ENCODE assay signal across 8 cellular contexts in genomic region chr1:23980725-23981063, GRCh38. TPM values are rescaled to one million over a fixed set of nuclear protein-coding genes. Genes with fewer than 3 reads are reported as not detected.
A peak's percentile ranks its signal among the peaks of the same experiment; 100 is the strongest.
DNase-seq lines count a peak whose midpoint lies in the region; ATAC-seq and TF ChIP-seq lines count a peak whose summit lies in the region.

No MANE protein-coding gene starts in this region.

- H3K27ac Mint-ChIP-seq in activated T-helper 2 cell treated with anti-CD3 and anti-CD28 coated beads, Interferon-gamma antibody, Interleukin-2, Interleukin-4, amounts not matched to agents 10 μg/mL and 5 μg/mL and 100 μg/mL, durations not matched to agents 14 hours and 24 hours and 36 hours, result peak overlapping the region; percentile 98

- H3K4me3 Mint-ChIP-seq in activated T-helper 2 cell treated with anti-CD3 and anti-CD28 coated beads, Interferon-gamma antibody, Interleukin-2, Interleukin-4, amounts not matched to agents 10 μg/mL and 5 μg/mL and 100 μg/mL, durations not matched to agents 14 hours and 24 hours and 36 hours (ENCODE audit: low read depth), result peak overlapping the region; percentile 95

- POLR2A ChIA-PET in GM10248 (lab: Yijun Ruan, JAX), result interaction anchor here (0.6 kb wide), 1 partner anchor 67 kb away, joined by 3 read pairs; no protein-coding TSS in a partner anchor

- no peaks in the 10 kb centered on the region for H3K9me3 Mint-ChIP-seq in activated T-helper 2 cell treated with anti-CD3 and anti-CD28 coated beads, Interferon-gamma antibody, Interleukin-2, Interleukin-4, amounts not matched to agents 10 μg/mL and 5 μg/mL and 100 μg/mL, durations not matched to agents 14 hours and 24 hours and 36 hours

- DNase-seq in GM10248 (ENCODE audit: extremely low spot score), result peak; percentile 50
- DNase-seq in NCI-H774 (lab: John Stamatoyannopoulos, UW), result peak; percentile 26
- peak; percentile 48 for DNase-seq in activated T-helper 2 cell treated with anti-CD3 and anti-CD28 coated beads, Interferon-gamma antibody, Interleukin-2, Interleukin-4, amounts not matched to agents 10 μg/mL and 5 μg/mL and 100 μg/mL, durations not matched to agents 14 hours and 24 hours and 36 hours (ENCODE audit: low spot score)
- peak; percentile 92 for DNase-seq in glomerular visceral epithelial cell (ENCODE audit: extremely low spot score)
- DNase-seq in sciatic nerve (ENCODE audit: low spot score), result no peak
- no peak for DNase-seq in dedifferentiated amniotic fluid mesenchymal stem cell (ENCODE audit: extremely low spot score)

- no peak for TF ChIP-seq CTCF in GM10248 (IDR thresholded peaks at IDR 0.05; ENCODE audit: control extremely low read depth, extremely low read depth, low read depth, missing control alignments)

- intact Hi-C loops in activated T-helper 2 cell treated with anti-CD3 and anti-CD28 coated beads, Interferon-gamma antibody, Interleukin-2, Interleukin-4, amounts not matched to agents 10 μg/mL and 5 μg/mL and 100 μg/mL, durations not matched to agents 14 hours and 24 hours and 36 hours (cut with micrococcal nuclease), result loop anchor here (1.0 kb wide), 1 partner anchor 21 kb away; the partner anchor contains the start of gene PNRC2
- intact Hi-C loops in sciatic nerve (cut with DNase I), result no loop called here

- no peaks in the 10 kb centered on the region for H3K27me3 Mint-ChIP-seq in activated T-helper 2 cell treated with anti-CD3 and anti-CD28 coated beads, Interferon-gamma antibody, Interleukin-2, Interleukin-4, amounts not matched to agents 10 μg/mL and 5 μg/mL and 100 μg/mL, durations not matched to agents 14 hours and 24 hours and 36 hours (ENCODE audit: low read depth)

- CTCF ChIA-PET in GM10248 (lab: Yijun Ruan, JAX), result no interaction called here

- peaks cover 41% of the 10 kb centered on the region for H3K36me3 Mint-ChIP-seq in activated T-helper 2 cell treated with anti-CD3 and anti-CD28 coated beads, Interferon-gamma antibody, Interleukin-2, Interleukin-4, amounts not matched to agents 10 μg/mL and 5 μg/mL and 100 μg/mL, durations not matched to agents 14 hours and 24 hours and 36 hours (ENCODE audit: low read depth)

- ATAC-seq in HG02884 (IDR thresholded peaks at IDR 0.05; ENCODE audit: unreplicated experiment) (peak; percentile 27), sciatic nerve (peak; percentile 31), GM19035 (IDR thresholded peaks at IDR 0.05; ENCODE audit: unreplicated experiment) (no peak)

- H3K4me1 Mint-ChIP-seq in activated T-helper 2 cell treated with anti-CD3 and anti-CD28 coated beads, Interferon-gamma antibody, Interleukin-2, Interleukin-4, amounts not matched to agents 10 μg/mL and 5 μg/mL and 100 μg/mL, durations not matched to agents 14 hours and 24 hours and 36 hours (ENCODE audit: low read depth), result peaks cover 34% of the 10 kb centered on the region

RNA-seq across cellular contexts. Expression of gene SRSF10, which starts 0.6 kb away (rescaled TPM):
- total RNA-seq in activated T-helper 2 cell treated with anti-CD3 and anti-CD28 coated beads, Interferon-gamma antibody, Interleukin-2, Interleukin-4, amounts not matched to agents 10 μg/mL and 5 μg/mL and 100 μg/mL, durations not matched to agents 14 hours and 24 hours and 36 hours, result 213 and 217 TPM in 2 replicates
- total RNA-seq in sciatic nerve, result 92.1 TPM

RNA-seq across cellular contexts. Expression of gene PNRC2, which starts 21.1 kb away (rescaled TPM):
- 111 and 137 TPM in 2 replicates for total RNA-seq in activated T-helper 2 cell treated with anti-CD3 and anti-CD28 coated beads, Interferon-gamma antibody, Interleukin-2, Interleukin-4, amounts not matched to agents 10 μg/mL and 5 μg/mL and 100 μg/mL, durations not matched to agents 14 hours and 24 hours and 36 hours
- 84.2 TPM for total RNA-seq in sciatic nerve

Comparison
In these comparisons a context has a peak if more than half of its experiments do, and no peak if none do; other contexts are left out.
1. DNase-seq: peak in GM10248 (single experiment), NCI-H774 (single experiment), activated T-helper 2 cell treated with anti-CD3 and anti-CD28 coated beads, Interferon-gamma antibody, Interleukin-2, Interleukin-4, amounts not matched to agents 10 μg/mL and 5 μg/mL and 100 μg/mL, durations not matched to agents 14 hours and 24 hours and 36 hours (single experiment) and glomerular visceral epithelial cell (single experiment); none in sciatic nerve (single experiment) and dedifferentiated amniotic fluid mesenchymal stem cell (single experiment).